1 cellular context compared by ENCODE assay signal in the genomic region with DNA sequence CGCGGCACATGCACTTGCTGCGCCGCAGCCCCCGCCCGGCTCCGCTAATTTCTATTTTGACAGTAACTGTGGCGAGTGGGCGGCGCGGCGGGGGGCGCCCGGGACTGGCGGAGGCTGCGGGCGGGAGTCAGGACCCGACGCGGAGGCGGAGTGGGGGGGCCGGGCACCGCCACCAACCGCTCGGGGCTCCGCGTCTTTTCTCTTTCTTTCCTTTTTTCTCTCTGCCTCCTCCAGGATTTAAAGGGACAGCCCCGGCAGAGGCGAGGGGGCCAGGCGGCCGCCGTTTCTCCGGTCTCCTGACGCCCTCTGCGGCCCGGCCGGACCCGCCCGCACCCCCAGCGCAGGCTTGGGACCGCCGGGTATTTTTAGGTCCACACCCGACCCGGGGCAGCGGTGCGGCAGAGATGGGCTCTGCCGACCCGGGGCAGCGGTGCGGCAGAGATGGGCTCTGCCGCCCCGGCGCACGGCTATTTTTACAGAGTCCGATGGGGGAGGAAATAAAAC.
TF ChIP-seq lines count a peak whose summit lies in the region.

No MANE protein-coding gene starts in this region.

TF ChIP-seq in GM12878, 131 proteins besides CTCF, POLR2A, EP300 and RAD21 (continued from another document):
- peak; percentile 70 for TF ChIP-seq SUZ12 (IDR thresholded peaks at IDR 0.05; ENCODE audit: unreplicated experiment)
- TF ChIP-seq, protein P1, sequence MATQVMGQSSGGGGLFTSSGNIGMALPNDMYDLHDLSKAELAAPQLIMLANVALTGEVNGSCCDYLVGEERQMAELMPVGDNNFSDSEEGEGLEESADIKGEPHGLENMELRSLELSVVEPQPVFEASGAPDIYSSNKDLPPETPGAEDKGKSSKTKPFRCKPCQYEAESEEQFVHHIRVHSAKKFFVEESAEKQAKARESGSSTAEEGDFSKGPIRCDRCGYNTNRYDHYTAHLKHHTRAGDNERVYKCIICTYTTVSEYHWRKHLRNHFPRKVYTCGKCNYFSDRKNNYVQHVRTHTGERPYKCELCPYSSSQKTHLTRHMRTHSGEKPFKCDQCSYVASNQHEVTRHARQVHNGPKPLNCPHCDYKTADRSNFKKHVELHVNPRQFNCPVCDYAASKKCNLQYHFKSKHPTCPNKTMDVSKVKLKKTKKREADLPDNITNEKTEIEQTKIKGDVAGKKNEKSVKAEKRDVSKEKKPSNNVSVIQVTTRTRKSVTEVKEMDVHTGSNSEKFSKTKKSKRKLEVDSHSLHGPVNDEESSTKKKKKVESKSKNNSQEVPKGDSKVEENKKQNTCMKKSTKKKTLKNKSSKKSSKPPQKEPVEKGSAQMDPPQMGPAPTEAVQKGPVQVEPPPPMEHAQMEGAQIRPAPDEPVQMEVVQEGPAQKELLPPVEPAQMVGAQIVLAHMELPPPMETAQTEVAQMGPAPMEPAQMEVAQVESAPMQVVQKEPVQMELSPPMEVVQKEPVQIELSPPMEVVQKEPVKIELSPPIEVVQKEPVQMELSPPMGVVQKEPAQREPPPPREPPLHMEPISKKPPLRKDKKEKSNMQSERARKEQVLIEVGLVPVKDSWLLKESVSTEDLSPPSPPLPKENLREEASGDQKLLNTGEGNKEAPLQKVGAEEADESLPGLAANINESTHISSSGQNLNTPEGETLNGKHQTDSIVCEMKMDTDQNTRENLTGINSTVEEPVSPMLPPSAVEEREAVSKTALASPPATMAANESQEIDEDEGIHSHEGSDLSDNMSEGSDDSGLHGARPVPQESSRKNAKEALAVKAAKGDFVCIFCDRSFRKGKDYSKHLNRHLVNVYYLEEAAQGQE (IDR thresholded peaks at IDR 0.05; ENCODE audit: low read depth, low read length): no peak
